13 cellular contexts compared by ENCODE assay signal in genomic region chr11:61911701-61912529, GRCh38. TPM values are rescaled to one million over a fixed set of nuclear protein-coding genes. Genes with fewer than 3 reads are reported as not detected.
DNase-seq lines count a peak whose midpoint lies in the region; ATAC-seq, FAIRE-seq and TF ChIP-seq lines count a peak whose summit lies in the region.
"Had no signal": no experiment of that assay in that cellular context is flagged by ENCODE, and none has a peak within 500 bp of the region (broad histone marks: within the 10 kb centered on the region; RNA-seq: fewer than 3 reads in every experiment).

No MANE protein-coding gene starts in this region.

- TF ChIP-seq POLR2A in GM12892 (IDR thresholded peaks at IDR 0.05; ENCODE audit: low read depth, low read length) (no peak), spleen (IDR thresholded peaks at IDR 0.05) (no peak)

- DNase-seq in GM12892 (ENCODE audit: insufficient read length) (peak; percentile 10), left lung (peak; percentile 30 to 70), spleen (peak; percentile 73), NCI-H510A (lab: John Stamatoyannopoulos, UW) (no peak)
- DNase-seq in NK-92 treated with Interleukin-12 subunit alpha and Interleukin-12 subunit beta, amount 100 ng/mL, for 24 hours (lab: John Stamatoyannopoulos, UW) = no peak
- DNase-seq: activated naive CD8-positive, alpha-beta T cell treated with anti-CD3 and anti-CD28 coated beads, Interleukin-2, amount 10 ng/mL, durations not matched to agents 7 days and 5 days; NCI-H2107; T-helper 17 cell had no signal

- H3K36me3 Mint-ChIP-seq in brain = no peaks in the 10 kb centered on the region
- H3K36me3 Mint-ChIP-seq: activated naive CD8-positive, alpha-beta T cell treated with anti-CD3 and anti-CD28 coated beads, Interleukin-2, amount 10 ng/mL, durations not matched to agents 7 days and 5 days; type B pancreatic cell had no signal

- peak overlapping the region in 1 of 5 experiments; percentile 50 for H3K4me3 Mint-ChIP-seq in brain
- H3K4me3 Mint-ChIP-seq: activated naive CD8-positive, alpha-beta T cell treated with anti-CD3 and anti-CD28 coated beads, Interleukin-2, amount 10 ng/mL, durations not matched to agents 7 days and 5 days; T-helper 17 cell; type B pancreatic cell had no signal

- H3K27ac Mint-ChIP-seq in brain = peak overlapping the region in 3 of 5 experiments; percentile 57 to 68 (median 59)
- H3K27ac Mint-ChIP-seq: activated naive CD8-positive, alpha-beta T cell treated with anti-CD3 and anti-CD28 coated beads, Interleukin-2, amount 10 ng/mL, durations not matched to agents 7 days and 5 days; T-helper 17 cell; type B pancreatic cell had no signal

- H3K4me1 Mint-ChIP-seq in brain = peaks cover 18% of the 10 kb centered on the region

- no peak overlapping the region for H3K27ac ChIP-seq in left lung
- peak overlapping the region in 5 of 8 donors; percentile 32 to 82 (median 51) for H3K27ac ChIP-seq in spleen

- H3K9me3 ChIP-seq in left lung = no peaks in the 10 kb centered on the region
- no peaks in the 10 kb centered on the region for H3K9me3 ChIP-seq in spleen

- peaks cover 0 to 14% of the 10 kb centered on the region in 2 donors for H3K27me3 ChIP-seq in left lung
- H3K27me3 ChIP-seq in spleen (replicated peaks in 1 of 7) = peaks cover 0 to 20% (median 6%) of the 10 kb centered on the region in 7 donors

- ATAC-seq in left lung = no peak
- ATAC-seq in GM18520 (IDR thresholded peaks at IDR 0.05; ENCODE audit: unreplicated experiment) = no peak
- ATAC-seq: T-helper 17 cell had no signal

- 48 to 71% (median 64%) methylated on average over 8 to 17 of the region's 17 CpGs for WGBS in spleen, 5 donors

- H3K9me3 Mint-ChIP-seq in brain = no peaks in the 10 kb centered on the region
- H3K9me3 Mint-ChIP-seq: activated naive CD8-positive, alpha-beta T cell treated with anti-CD3 and anti-CD28 coated beads, Interleukin-2, amount 10 ng/mL, durations not matched to agents 7 days and 5 days; type B pancreatic cell had no signal

- no peak for FAIRE-seq in GM12892 (lab: Jason Lieb, UNC)
- FAIRE-seq: H54 had no signal

- intact Hi-C loops in left lung (cut with DNase I) = no loop called here
- intact Hi-C loops in spleen (cut with DNase I; ENCODE audit: low total_unique reads) = no loop called here

- no peak for TF ChIP-seq CTCF in brain (conservative IDR thresholded peaks at IDR 0.05)
- no peak for TF ChIP-seq CTCF in left lung (IDR thresholded peaks at IDR 0.05)
- no peak for TF ChIP-seq CTCF in spleen (IDR thresholded peaks at IDR 0.05 in 8 of 11, conservative IDR thresholded peaks at IDR 0.05 in 3 of 11)

- H3K4me3 ChIP-seq in left lung (no peak overlapping the region), spleen (peak overlapping the region in 1 of 8 donors; percentile 12)

- peaks cover 9 to 38% of the 10 kb centered on the region in 2 donors for H3K4me1 ChIP-seq in left lung
- peaks cover 6 to 78% (median 46%) of the 10 kb centered on the region in 6 donors for H3K4me1 ChIP-seq in spleen

- H3K27me3 Mint-ChIP-seq in brain = peaks cover 31% of the 10 kb centered on the region

- peaks cover 0 to 3% of the 10 kb centered on the region in 2 donors for H3K36me3 ChIP-seq in left lung
- H3K36me3 ChIP-seq in spleen = peaks cover 0 to 15% (median 2%) of the 10 kb centered on the region in 6 donors

RNA-seq across cellular contexts. Expression of gene RAB3IL1, which starts 5.5 kb away (rescaled TPM):
- polyA plus RNA-seq in GM12892 (2012; ENCODE audit: missing spikeins) = not detected
- polyA plus RNA-seq in brain (ENCODE audit: insufficient read depth, low read depth, low replicate concordance) (5.9 TPM), spleen (10 to 100 TPM in 2 of 3 donors, 1 to 10 TPM in 1; 6.5 to 17.6 (median 14.1) TPM)
- total RNA-seq in left lung (10 to 100 TPM; 10.8 to 13.3 TPM), spleen (10 to 100 TPM; 34.3 to 57.1 (median 39.5) TPM)
- total RNA-seq: T-helper 17 cell had no signal

RNA-seq across cellular contexts. Expression of gene FADS3, which starts 20.6 kb away (rescaled TPM):
- 3.9 TPM for polyA plus RNA-seq in GM12892 (2012; ENCODE audit: missing spikeins)
- 13.7 TPM for polyA plus RNA-seq in brain (ENCODE audit: insufficient read depth, low read depth, low replicate concordance)
- total RNA-seq in left lung = 10 to 100 TPM; 64.1 to 71.4 TPM
- 10 to 100 TPM; 26.3 to 40.8 (median 32.0) TPM for total RNA-seq in spleen
- polyA plus RNA-seq in spleen = 10 to 100 TPM; 39.3 to 63.6 (median 52.7) TPM

RNA-seq across cellular contexts. Expression of gene BEST1, which starts 38.2 kb away (rescaled TPM):
- polyA plus RNA-seq in GM12892 (2012; ENCODE audit: missing spikeins) = 1.1 TPM
- polyA plus RNA-seq in brain (ENCODE audit: insufficient read depth, low read depth, low replicate concordance) (12.1 TPM), spleen (1 to 10 TPM; 2.6 to 4.3 (median 3.0) TPM)
- total RNA-seq in left lung (10 to 100 TPM in 1 of 2 donors, 1 to 10 TPM in 1; 3.8 to 14.6 TPM), spleen (10 to 100 TPM in 5 of 7 donors, 1 to 10 TPM in 2; 6.8 to 20.4 (median 12.3) TPM)
- total RNA-seq: glomerular endothelial cell had no signal

RNA-seq across cellular contexts. Expression of gene FTH1, which starts 55.5 kb away (rescaled TPM):
- 1,700 TPM for polyA plus RNA-seq in GM12892 (2012; ENCODE audit: missing spikeins)
- polyA plus RNA-seq in brain (ENCODE audit: insufficient read depth, low read depth, low replicate concordance) = 7,408 TPM
- total RNA-seq in left lung = 1,000 to 10,000 TPM; 3,536 to 5,494 TPM
- 1,000 to 10,000 TPM; 1,915 to 2,864 (median 2,469) TPM for total RNA-seq in spleen
- 1,000 to 10,000 TPM; 2,005 to 3,321 (median 2,533) TPM for polyA plus RNA-seq in spleen

Comparison
In these comparisons a context has a peak if more than half of its experiments do, and no peak if none do; other contexts are left out.
1. DNase-seq: peak in GM12892 (single experiment), left lung (2 of 2) and spleen (single experiment); none in NCI-H510A (single experiment) and NK-92 treated with Interleukin-12 subunit alpha and Interleukin-12 subunit beta, amount 100 ng/mL, for 24 hours (single experiment).
2. H3K27ac ChIP-seq: peak in spleen (5 of 8); none in left lung (0 of 2).